ENCODE assay signal across 28 cellular contexts in the genomic region with DNA sequence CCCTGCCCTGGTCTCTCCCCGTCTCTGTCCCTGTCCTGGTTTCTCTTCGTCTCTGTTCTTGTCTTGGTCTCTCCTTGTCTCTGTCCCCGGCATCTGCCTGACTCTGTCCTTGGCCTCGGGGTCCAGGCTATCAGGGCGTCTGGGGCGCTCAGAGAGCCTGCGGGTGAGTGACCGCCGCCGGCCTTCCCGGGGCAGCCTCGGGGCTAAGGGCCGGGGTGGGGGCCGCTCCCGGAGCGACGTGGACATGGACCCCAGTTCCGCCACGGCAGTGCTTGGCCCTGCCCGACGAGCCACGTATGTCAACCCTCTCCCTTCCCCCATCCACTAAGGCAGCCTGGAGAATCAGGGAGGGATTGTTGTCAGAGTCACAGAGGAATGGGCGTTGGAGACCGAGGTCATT. TPM values are rescaled to one million over a fixed set of nuclear protein-coding genes. Genes with fewer than 3 reads are reported as not detected.
A peak's percentile ranks its signal among the peaks of the same experiment; 100 is the strongest.
DNase-seq lines count a peak whose midpoint lies in the region; ATAC-seq, FAIRE-seq and TF ChIP-seq lines count a peak whose summit lies in the region.
"Had no signal": no experiment of that assay in that cellular context is flagged by ENCODE, and none has a peak within 500 bp of the region (broad histone marks: within the 10 kb centered on the region; RNA-seq: fewer than 3 reads in every experiment).

No MANE protein-coding gene starts in this region.

- ATAC-seq in HepG2 (no peak), right lobe of liver (no peak)
- ATAC-seq in activated CD8-positive, alpha-beta T cell treated with anti-CD3 and anti-CD28 coated beads, Interleukin-2, amount 10 ng/mL, durations not matched to agents 7 days and 5 days = no peak
- no peak for ATAC-seq in stimulated activated memory B cell treated with anti-CD40 and anti-IgM and Interleukin-4, amounts not matched to agents 10 μg/mL and 1 μg/mL and 100 μg/mL, for 72 hours
- ATAC-seq: esophagus mucosa had no signal

- H4K20me1 ChIP-seq in HepG2 (ENCODE audit: insufficient read depth, low read length) = no peaks in the 10 kb centered on the region

- DNase-seq in HepG2 (ENCODE audit: low spot score) = no peak
- DNase-seq in right lobe of liver = no peak
- no peak for DNase-seq in activated CD8-positive, alpha-beta T cell treated with anti-CD3 and anti-CD28 coated beads, Interleukin-2, amount 10 ng/mL, durations not matched to agents 7 days and 5 days
- no peak for DNase-seq in endothelial cell (ENCODE audit: low spot score)
- DNase-seq in midbrain (lab: John Stamatoyannopoulos, UW) = no peak
- no peak for DNase-seq in NCI-H2081 (lab: John Stamatoyannopoulos, UW)
- no peak for DNase-seq in mesothelial cell of epicardium (ENCODE audit: low spot score in 2 of 2, unreplicated experiment in 2 of 2)
- DNase-seq: activated B cell treated with CpG ODN at 0.5 μM for 24 hours; activated gamma-delta T cell treated with Interleukin-2 at 50 U/mL for 16 hours; DMS79; effector CD8-positive, alpha-beta T cell; left ventricle myocardium inferior; MV-4-11; NCI-H526 treated with DMSO at 0.1 percent for 48 hours; occipital lobe; stimulated activated CD4-positive, alpha-beta T cell treated with anti-CD3 and anti-CD28 coated beads, Interleukin-4, amount 100 ng/mL, for 1 hour; T1000; transverse colon had no signal

- no peak for TF ChIP-seq EP300 in HepG2 (IDR thresholded peaks at IDR 0.05; ENCODE audit: low read depth in 2 of 2, low read length in 2 of 2)
- no peak for TF ChIP-seq EP300 in HepG2 (CRISPR knock-in tag; IDR thresholded peaks at IDR 0.05; ENCODE audit: borderline replicate concordance)

- H3K4me3 Mint-ChIP-seq in activated CD8-positive, alpha-beta T cell treated with anti-CD3 and anti-CD28 coated beads, Interleukin-2, amount 10 ng/mL, durations not matched to agents 7 days and 5 days = no peak overlapping the region
- peak overlapping the region; percentile 37 for H3K4me3 Mint-ChIP-seq in endothelial cell (ENCODE audit: unreplicated experiment)
- no peak overlapping the region for H3K4me3 Mint-ChIP-seq in stimulated activated memory B cell treated with anti-CD40 and anti-IgM and Interleukin-4, amounts not matched to agents 10 μg/mL and 1 μg/mL and 100 μg/mL, for 72 hours
- H3K4me3 Mint-ChIP-seq in mesothelial cell of epicardium = no peak overlapping the region
- H3K4me3 Mint-ChIP-seq: activated B cell treated with CpG ODN at 0.5 μM for 24 hours had no signal

- H3K36me3 Mint-ChIP-seq in activated CD8-positive, alpha-beta T cell treated with anti-CD3 and anti-CD28 coated beads, Interleukin-2, amount 10 ng/mL, durations not matched to agents 7 days and 5 days (ENCODE audit: low read depth) = peaks cover 64% of the 10 kb centered on the region
- H3K36me3 Mint-ChIP-seq in endothelial cell (ENCODE audit: low read depth, unreplicated experiment) (peaks cover 26% of the 10 kb centered on the region), mesothelial cell of epicardium (peaks cover 11% of the 10 kb centered on the region)
- peaks cover 65% of the 10 kb centered on the region for H3K36me3 Mint-ChIP-seq in stimulated activated memory B cell treated with anti-CD40 and anti-IgM and Interleukin-4, amounts not matched to agents 10 μg/mL and 1 μg/mL and 100 μg/mL, for 72 hours

- WGBS in HepG2 (ENCODE audit: low lambda C conversion rate) = 97% methylated on average over 17 of the region's 24 CpGs
- WGBS in right lobe of liver (ENCODE audit: insufficient coverage, low coverage, low lambda C conversion rate, missing lambda C conversion rate) = 87% methylated on average over 12 of the region's 24 CpGs

- TSS peak; percentile 53 for BruUV-seq in HepG2 (replicated peaks; lab: Mats Ljungman, UMichigan)

- H2AFZ ChIP-seq in HepG2 (ENCODE audit: low read length) = no peak overlapping the region
- H2AFZ ChIP-seq: hepatocyte had no signal

- no peak for TF ChIP-seq POLR2A in HepG2 (IDR thresholded peaks at IDR 0.05; ENCODE audit: insufficient read depth in 1 of 2, low read depth in 2 of 2, low read length in 2 of 2)
- TF ChIP-seq POLR2A in right lobe of liver (IDR thresholded peaks at IDR 0.05) = no peak

- TF ChIP-seq RAD21 in HepG2 (CRISPR knock-in tag; IDR thresholded peaks at IDR 0.05) = no peak

- H3K27ac Mint-ChIP-seq in activated CD8-positive, alpha-beta T cell treated with anti-CD3 and anti-CD28 coated beads, Interleukin-2, amount 10 ng/mL, durations not matched to agents 7 days and 5 days = peak overlapping the region; percentile 63
- H3K27ac Mint-ChIP-seq in endothelial cell (ENCODE audit: unreplicated experiment) = no peak overlapping the region
- H3K27ac Mint-ChIP-seq in stimulated activated memory B cell treated with anti-CD40 and anti-IgM and Interleukin-4, amounts not matched to agents 10 μg/mL and 1 μg/mL and 100 μg/mL, for 72 hours = peak overlapping the region; percentile 61
- no peak overlapping the region for H3K27ac Mint-ChIP-seq in mesothelial cell of epicardium
- H3K27ac Mint-ChIP-seq: activated B cell treated with CpG ODN at 0.5 μM for 24 hours had no signal

- CTCF ChIA-PET in HepG2 (lab: Yijun Ruan, JAX; ENCODE audit: low intra/inter-chr PET ratio, low total read pairs) = no interaction called here
- CTCF ChIA-PET in activated CD8-positive, alpha-beta T cell treated with anti-CD3 and anti-CD28 coated beads, Interleukin-2, amount 10 ng/mL, durations not matched to agents 7 days and 5 days (lab: Charles Lee) = no interaction called here

- no peak overlapping the region for H3K4me3 ChIP-seq in HepG2 (replicated peaks in 1 of 3; ENCODE audit: insufficient read depth in 1 of 3, low read depth in 2 of 3, low read length in 3 of 3)
- no peak overlapping the region for H3K4me3 ChIP-seq in right lobe of liver
- H3K4me3 ChIP-seq: hepatocyte, left ventricle myocardium inferior, transverse colon had no signal

- no peak overlapping the region for H3K27ac ChIP-seq in HepG2 (ENCODE audit: extremely low read length, insufficient read depth, low read length)
- H3K27ac ChIP-seq in right lobe of liver = no peak overlapping the region
- H3K27ac ChIP-seq: hepatocyte, left ventricle myocardium inferior, transverse colon had no signal

- H3K27me3 Mint-ChIP-seq in activated CD8-positive, alpha-beta T cell treated with anti-CD3 and anti-CD28 coated beads, Interleukin-2, amount 10 ng/mL, durations not matched to agents 7 days and 5 days (ENCODE audit: low read depth) = no peaks in the 10 kb centered on the region
- peaks cover 2% of the 10 kb centered on the region for H3K27me3 Mint-ChIP-seq in endothelial cell (ENCODE audit: unreplicated experiment)
- H3K27me3 Mint-ChIP-seq in stimulated activated memory B cell treated with anti-CD40 and anti-IgM and Interleukin-4, amounts not matched to agents 10 μg/mL and 1 μg/mL and 100 μg/mL, for 72 hours = no peaks in the 10 kb centered on the region
- no peaks in the 10 kb centered on the region for H3K27me3 Mint-ChIP-seq in mesothelial cell of epicardium (ENCODE audit: low read depth)
- H3K27me3 Mint-ChIP-seq: activated B cell treated with CpG ODN at 0.5 μM for 24 hours had no signal

- peaks cover 50% of the 10 kb centered on the region for H3K4me1 Mint-ChIP-seq in activated CD8-positive, alpha-beta T cell treated with anti-CD3 and anti-CD28 coated beads, Interleukin-2, amount 10 ng/mL, durations not matched to agents 7 days and 5 days (ENCODE audit: low read depth)
- H3K4me1 Mint-ChIP-seq in endothelial cell (ENCODE audit: unreplicated experiment) (peaks cover 12% of the 10 kb centered on the region), mesothelial cell of epicardium (no peaks in the 10 kb centered on the region)
- peaks cover 40% of the 10 kb centered on the region for H3K4me1 Mint-ChIP-seq in stimulated activated memory B cell treated with anti-CD40 and anti-IgM and Interleukin-4, amounts not matched to agents 10 μg/mL and 1 μg/mL and 100 μg/mL, for 72 hours

- no peaks in the 10 kb centered on the region for H3K9me3 Mint-ChIP-seq in activated CD8-positive, alpha-beta T cell treated with anti-CD3 and anti-CD28 coated beads, Interleukin-2, amount 10 ng/mL, durations not matched to agents 7 days and 5 days (ENCODE audit: insufficient read depth)
- no peaks in the 10 kb centered on the region for H3K9me3 Mint-ChIP-seq in endothelial cell (ENCODE audit: unreplicated experiment)
- H3K9me3 Mint-ChIP-seq in stimulated activated memory B cell treated with anti-CD40 and anti-IgM and Interleukin-4, amounts not matched to agents 10 μg/mL and 1 μg/mL and 100 μg/mL, for 72 hours = no peaks in the 10 kb centered on the region
- H3K9me3 Mint-ChIP-seq in mesothelial cell of epicardium = no peaks in the 10 kb centered on the region
- H3K9me3 Mint-ChIP-seq: activated B cell treated with CpG ODN at 0.5 μM for 24 hours had no signal

- in situ Hi-C loops in HepG2 (cut with HindIII; ENCODE audit: extremely low pct_ligation_motif_present, low pct_unique_long_range_greater_than_20kb) = no loop called here

- H3K27me3 ChIP-seq in HepG2 (ENCODE audit: control insufficient read depth in 1 of 2, insufficient read depth in 2 of 2, low read length in 2 of 2) (no peaks in the 10 kb centered on the region), right lobe of liver (no peaks in the 10 kb centered on the region)
- H3K27me3 ChIP-seq: hepatocyte, transverse colon had no signal

- POLR2A ChIA-PET in HepG2 (lab: Yijun Ruan, JAX) = no interaction called here
- POLR2A ChIA-PET in activated CD8-positive, alpha-beta T cell treated with anti-CD3 and anti-CD28 coated beads, Interleukin-2, amount 10 ng/mL, durations not matched to agents 7 days and 5 days (lab: Charles Lee) = interaction anchor here (1.1 kb wide), 1 partner anchor 12 kb away, joined by 8 read pairs; no protein-coding TSS in a partner anchor

- H3K9me3 ChIP-seq in HepG2 (ENCODE audit: low read length) = no peaks in the 10 kb centered on the region
- no peaks in the 10 kb centered on the region for H3K9me3 ChIP-seq in right lobe of liver
- H3K9me3 ChIP-seq: left ventricle myocardium inferior, transverse colon had no signal

- no peak for FAIRE-seq in HepG2 (lab: Jason Lieb, UNC)
- FAIRE-seq: frontal cortex, GM12892, GM19239, HTR-8/SVneo had no signal

- H3K9ac ChIP-seq in HepG2 (ENCODE audit: insufficient read depth, low read depth, low read length) = no peak overlapping the region

- H3K36me3 ChIP-seq in HepG2 (replicated peaks in 1 of 2; ENCODE audit: control insufficient read depth in 1 of 2, insufficient read depth in 2 of 2, low read length in 2 of 2) (peaks cover 26 to 35% of the 10 kb centered on the region in 2 experiments), right lobe of liver (peaks cover 0 to 56% (median 37%) of the 10 kb centered on the region in 4 donors)

- H3K4me2 ChIP-seq in HepG2 (ENCODE audit: low read depth, low read length) = no peak overlapping the region
- H3K4me2 ChIP-seq: hepatocyte had no signal

- TF ChIP-seq CTCF in HepG2 (CRISPR knock-in tag; IDR thresholded peaks at IDR 0.05) (no peak), right lobe of liver (IDR thresholded peaks at IDR 0.05) (no peak), endothelial cell (IDR thresholded peaks at IDR 0.05; ENCODE audit: unreplicated experiment) (no peak), mesothelial cell of epicardium (IDR thresholded peaks at IDR 0.05; ENCODE audit: unreplicated experiment) (no peak)

- H3K79me2 ChIP-seq in HepG2 (ENCODE audit: insufficient read depth, low read length) = no peaks in the 10 kb centered on the region
- H3K79me2 ChIP-seq: hepatocyte had no signal

- intact Hi-C loops in HepG2 (cut with micrococcal nuclease; ENCODE audit: unreplicated experiment) = no loop called here
- intact Hi-C loops in right lobe of liver (cut with DNase I) = no loop called here

- H3K4me1 ChIP-seq in HepG2 (ENCODE audit: insufficient read depth, low read length) (peaks cover 5% of the 10 kb centered on the region), right lobe of liver (no peaks in the 10 kb centered on the region)
- H3K4me1 ChIP-seq: left ventricle myocardium inferior, transverse colon had no signal

RNA-seq across cellular contexts. Expression of gene ARHGEF1, which starts 14.8 kb away (rescaled TPM):
- 26.2 and 34.7 TPM in 2 replicates for total RNA-seq in HepG2 (2016; rRNA removed; fragmentation: Illumina TruSeq; extraction: Trizol)
- 6.5 and 9.6 TPM in 2 replicates for total RNA-seq in HepG2 (2016; cell fraction: cytosol; rRNA removed; fragmentation: Illumina TruSeq; extraction: Trizol; ENCODE audit: low read depth)
- 16.1 and 36.8 TPM in 2 replicates for total RNA-seq in HepG2 (2016; cell fraction: insoluble cytoplasmic fraction; rRNA removed; fragmentation: Illumina TruSeq; extraction: Trizol)
- total RNA-seq in HepG2 (2016; cell fraction: membrane; rRNA removed; fragmentation: Illumina TruSeq; extraction: Trizol) = 10.4 and 11.0 TPM in 2 replicates
- 28.3 and 29.2 TPM in 2 replicates for total RNA-seq in HepG2 (2016; cell fraction: nucleus; rRNA removed; fragmentation: Illumina TruSeq; extraction: Trizol)
- polyA plus RNA-seq in HepG2 (2011; rRNA removed) = 33.1 and 33.7 TPM in 2 replicates
- polyA plus RNA-seq in HepG2 (2011; cell fraction: cytosol; rRNA removed) = 20.2 and 33.5 TPM in 2 replicates
- polyA plus RNA-seq in HepG2 (2011; cell fraction: nucleus; rRNA removed) = 215 and 292 TPM in 2 replicates
- 33.2 and 34.0 TPM in 2 replicates for polyA plus RNA-seq in HepG2 (2012)
- 3.8 and 4.4 TPM in 2 replicates for polyA plus RNA-seq in HepG2 (2016; cell fraction: cytosol; fragmentation: Illumina TruSeq; extraction: Trizol; ENCODE audit: low read depth)
- 20.7 and 29.5 TPM in 2 replicates for polyA plus RNA-seq in HepG2 (2016; cell fraction: insoluble cytoplasmic fraction; fragmentation: Illumina TruSeq; extraction: Trizol; ENCODE audit: low read depth)
- 7.4 and 8.4 TPM in 2 replicates for polyA plus RNA-seq in HepG2 (2016; cell fraction: membrane; fragmentation: Illumina TruSeq; extraction: Trizol; ENCODE audit: low read depth)
- 90.2 and 102 TPM in 2 replicates for polyA plus RNA-seq in HepG2 (2016; cell fraction: nucleus; fragmentation: Illumina TruSeq; extraction: Trizol; ENCODE audit: insufficient read depth, low read depth)
- 15.9 and 39.4 TPM in 2 replicates for polyA minus RNA-seq in HepG2 (2011; rRNA and poly(A)+ RNA removed; ENCODE audit: low replicate concordance)
- 16.3 and 26.4 TPM in 2 replicates for polyA minus RNA-seq in HepG2 (2011; cell fraction: cytosol; rRNA and poly(A)+ RNA removed)
- 29.6 and 31.9 TPM in 2 replicates for polyA minus RNA-seq in HepG2 (2011; cell fraction: nucleus; rRNA and poly(A)+ RNA removed)
- 10 to 100 TPM; 25.3 to 39.7 (median 30.2) TPM for total RNA-seq in right lobe of liver
- total RNA-seq in activated CD8-positive, alpha-beta T cell treated with anti-CD3 and anti-CD28 coated beads, Interleukin-2, amount 10 ng/mL, durations not matched to agents 7 days and 5 days = 100 to 1,000 TPM; 515 to 537 TPM
- 113 TPM for total RNA-seq in endothelial cell (ENCODE audit: unreplicated experiment)
- total RNA-seq in mesothelial cell of epicardium = 78.8 to 83.9 TPM (median 82.4 TPM) in 3 replicates

RNA-seq across cellular contexts. Expression of gene CD79A, which starts 20.7 kb away (rescaled TPM):
- total RNA-seq in HepG2 (2016; rRNA removed; fragmentation: Illumina TruSeq; extraction: Trizol) (0.27 and 0.33 TPM in 2 replicates), right lobe of liver (under 1 TPM in 4 of 6 experiments, not detected in 2; 0.18 to 0.71 (median 0.39) TPM), endothelial cell (ENCODE audit: unreplicated experiment) (1.1 TPM), mesothelial cell of epicardium (0.43 to 0.62 TPM (median 0.58 TPM) in 3 replicates)
- total RNA-seq in HepG2 (2016; cell fraction: cytosol; rRNA removed; fragmentation: Illumina TruSeq; extraction: Trizol; ENCODE audit: low read depth) = 0.26 and 0.51 TPM in 2 replicates
- 0.24 and 0.37 TPM in 2 replicates for total RNA-seq in HepG2 (2016; cell fraction: insoluble cytoplasmic fraction; rRNA removed; fragmentation: Illumina TruSeq; extraction: Trizol)
- total RNA-seq in HepG2 (2016; cell fraction: membrane; rRNA removed; fragmentation: Illumina TruSeq; extraction: Trizol) = 0.62 TPM in 1 of 2 replicates, not detected in the other
- total RNA-seq in HepG2 (2016; cell fraction: nucleus; rRNA removed; fragmentation: Illumina TruSeq; extraction: Trizol) = 0.40 TPM in 1 of 2 replicates, not detected in the other
- polyA plus RNA-seq in HepG2 (2011; rRNA removed) = 0.24 and 0.30 TPM in 2 replicates
- polyA plus RNA-seq in HepG2 (2011; cell fraction: cytosol; rRNA removed) = 0.44 and 0.52 TPM in 2 replicates
- 0.31 and 0.51 TPM in 2 replicates for polyA plus RNA-seq in HepG2 (2011; cell fraction: nucleus; rRNA removed)
- 0.25 TPM in 1 of 2 replicates, not detected in the other for polyA plus RNA-seq in HepG2 (2012)
- 0.21 and 0.44 TPM in 2 replicates for polyA plus RNA-seq in HepG2 (2016; cell fraction: cytosol; fragmentation: Illumina TruSeq; extraction: Trizol; ENCODE audit: low read depth)
- polyA plus RNA-seq in HepG2 (2016; cell fraction: insoluble cytoplasmic fraction; fragmentation: Illumina TruSeq; extraction: Trizol; ENCODE audit: low read depth) = 0.49 and 0.52 TPM in 2 replicates
- 0.69 and 1.1 TPM in 2 replicates for polyA plus RNA-seq in HepG2 (2016; cell fraction: membrane; fragmentation: Illumina TruSeq; extraction: Trizol; ENCODE audit: low read depth)
- 0.78 and 0.95 TPM in 2 replicates for polyA plus RNA-seq in HepG2 (2016; cell fraction: nucleus; fragmentation: Illumina TruSeq; extraction: Trizol; ENCODE audit: insufficient read depth, low read depth)
- polyA minus RNA-seq in HepG2 (2011; rRNA and poly(A)+ RNA removed; ENCODE audit: low replicate concordance) = 0.26 and 0.84 TPM in 2 replicates
- polyA minus RNA-seq in HepG2 (2011; cell fraction: cytosol; rRNA and poly(A)+ RNA removed) = 0.49 TPM in 1 of 2 replicates, not detected in the other
- polyA minus RNA-seq in HepG2 (2011; cell fraction: nucleus; rRNA and poly(A)+ RNA removed) = not detected in 2 replicates
- total RNA-seq in activated CD8-positive, alpha-beta T cell treated with anti-CD3 and anti-CD28 coated beads, Interleukin-2, amount 10 ng/mL, durations not matched to agents 7 days and 5 days = 10 to 100 TPM; 17.4 to 21.5 TPM
- total RNA-seq: cerebellum, frontal cortex, left ventricle myocardium inferior, occipital lobe had no signal

RNA-seq across cellular contexts. Expression of gene ERFL, which starts 30.4 kb away (rescaled TPM):
- not detected in 2 replicates for total RNA-seq in HepG2 (2016; rRNA removed; fragmentation: Illumina TruSeq; extraction: Trizol)
- total RNA-seq in HepG2 (2016; cell fraction: cytosol; rRNA removed; fragmentation: Illumina TruSeq; extraction: Trizol; ENCODE audit: low read depth) = not detected in 2 replicates
- not detected in 2 replicates for total RNA-seq in HepG2 (2016; cell fraction: insoluble cytoplasmic fraction; rRNA removed; fragmentation: Illumina TruSeq; extraction: Trizol)
- total RNA-seq in HepG2 (2016; cell fraction: membrane; rRNA removed; fragmentation: Illumina TruSeq; extraction: Trizol) = not detected in 2 replicates
- not detected in 2 replicates for total RNA-seq in HepG2 (2016; cell fraction: nucleus; rRNA removed; fragmentation: Illumina TruSeq; extraction: Trizol)
- polyA plus RNA-seq in HepG2 (2011; rRNA removed) = not detected in 2 replicates
- polyA plus RNA-seq in HepG2 (2011; cell fraction: cytosol; rRNA removed) = 0.03 TPM in 1 of 2 replicates, not detected in the other
- not detected in 2 replicates for polyA plus RNA-seq in HepG2 (2011; cell fraction: nucleus; rRNA removed)
- polyA plus RNA-seq in HepG2 (2012) = 0.07 TPM in 1 of 2 replicates, not detected in the other
- not detected in 2 replicates for polyA plus RNA-seq in HepG2 (2016; cell fraction: cytosol; fragmentation: Illumina TruSeq; extraction: Trizol; ENCODE audit: low read depth)
- polyA plus RNA-seq in HepG2 (2016; cell fraction: insoluble cytoplasmic fraction; fragmentation: Illumina TruSeq; extraction: Trizol; ENCODE audit: low read depth) = not detected in 2 replicates
- not detected in 2 replicates for polyA plus RNA-seq in HepG2 (2016; cell fraction: membrane; fragmentation: Illumina TruSeq; extraction: Trizol; ENCODE audit: low read depth)
- not detected in 2 replicates for polyA plus RNA-seq in HepG2 (2016; cell fraction: nucleus; fragmentation: Illumina TruSeq; extraction: Trizol; ENCODE audit: insufficient read depth, low read depth)
- polyA minus RNA-seq in HepG2 (2011; rRNA and poly(A)+ RNA removed; ENCODE audit: low replicate concordance) = not detected in 2 replicates
- not detected in 2 replicates for polyA minus RNA-seq in HepG2 (2011; cell fraction: cytosol; rRNA and poly(A)+ RNA removed)
- polyA minus RNA-seq in HepG2 (2011; cell fraction: nucleus; rRNA and poly(A)+ RNA removed) = not detected in 2 replicates
- not detected for total RNA-seq in right lobe of liver
- total RNA-seq in activated CD8-positive, alpha-beta T cell treated with anti-CD3 and anti-CD28 coated beads, Interleukin-2, amount 10 ng/mL, durations not matched to agents 7 days and 5 days = 1 to 10 TPM in 1 of 2 experiments, under 1 TPM in 1; 0.84 to 1.1 TPM
- 0.46 TPM for total RNA-seq in endothelial cell (ENCODE audit: unreplicated experiment)
- 0.49 to 0.67 TPM (median 0.59 TPM) in 3 replicates for total RNA-seq in mesothelial cell of epicardium
- total RNA-seq: cerebellum, esophagus mucosa, frontal cortex, left ventricle myocardium inferior, occipital lobe, renal cortical epithelial cell had no signal
- polyA plus RNA-seq: hepatocyte had no signal

RNA-seq across cellular contexts. Expression of gene RPS19, which starts 37.8 kb away (rescaled TPM):
- total RNA-seq in HepG2 (2016; rRNA removed; fragmentation: Illumina TruSeq; extraction: Trizol) (4,758 and 5,028 TPM in 2 replicates), right lobe of liver (100 to 1,000 TPM; 347 to 556 (median 499) TPM), endothelial cell (ENCODE audit: unreplicated experiment) (3,886 TPM), mesothelial cell of epicardium (2,197 to 2,288 TPM (median 2,263 TPM) in 3 replicates)
- total RNA-seq in HepG2 (2016; cell fraction: cytosol; rRNA removed; fragmentation: Illumina TruSeq; extraction: Trizol; ENCODE audit: low read depth) = 8,990 and 9,707 TPM in 2 replicates
- total RNA-seq in HepG2 (2016; cell fraction: insoluble cytoplasmic fraction; rRNA removed; fragmentation: Illumina TruSeq; extraction: Trizol) = 4,892 and 5,330 TPM in 2 replicates
- 12,897 and 13,497 TPM in 2 replicates for total RNA-seq in HepG2 (2016; cell fraction: membrane; rRNA removed; fragmentation: Illumina TruSeq; extraction: Trizol)
- 1,659 and 1,838 TPM in 2 replicates for total RNA-seq in HepG2 (2016; cell fraction: nucleus; rRNA removed; fragmentation: Illumina TruSeq; extraction: Trizol)
- polyA plus RNA-seq in HepG2 (2011; rRNA removed) = 1,633 and 1,983 TPM in 2 replicates
- 4,354 and 8,495 TPM in 2 replicates for polyA plus RNA-seq in HepG2 (2011; cell fraction: cytosol; rRNA removed)
- polyA plus RNA-seq in HepG2 (2011; cell fraction: nucleus; rRNA removed) = 1,845 and 2,001 TPM in 2 replicates
- polyA plus RNA-seq in HepG2 (2012) = 3,093 and 4,312 TPM in 2 replicates
- polyA plus RNA-seq in HepG2 (2016; cell fraction: cytosol; fragmentation: Illumina TruSeq; extraction: Trizol; ENCODE audit: low read depth) = 10,211 and 10,944 TPM in 2 replicates
- 4,747 and 4,833 TPM in 2 replicates for polyA plus RNA-seq in HepG2 (2016; cell fraction: insoluble cytoplasmic fraction; fragmentation: Illumina TruSeq; extraction: Trizol; ENCODE audit: low read depth)
- 11,477 and 11,931 TPM in 2 replicates for polyA plus RNA-seq in HepG2 (2016; cell fraction: membrane; fragmentation: Illumina TruSeq; extraction: Trizol; ENCODE audit: low read depth)
- polyA plus RNA-seq in HepG2 (2016; cell fraction: nucleus; fragmentation: Illumina TruSeq; extraction: Trizol; ENCODE audit: insufficient read depth, low read depth) = 2,975 and 3,175 TPM in 2 replicates
- 958 and 1,242 TPM in 2 replicates for polyA minus RNA-seq in HepG2 (2011; rRNA and poly(A)+ RNA removed; ENCODE audit: low replicate concordance)
- polyA minus RNA-seq in HepG2 (2011; cell fraction: cytosol; rRNA and poly(A)+ RNA removed) = 1,380 TPM in 2 replicates
- 385 and 466 TPM in 2 replicates for polyA minus RNA-seq in HepG2 (2011; cell fraction: nucleus; rRNA and poly(A)+ RNA removed)
- total RNA-seq in activated CD8-positive, alpha-beta T cell treated with anti-CD3 and anti-CD28 coated beads, Interleukin-2, amount 10 ng/mL, durations not matched to agents 7 days and 5 days = 1,000 to 10,000 TPM; 3,024 to 3,056 TPM

RNA-seq across cellular contexts. Expression of gene DMRTC2, which starts 53.0 kb away (rescaled TPM):
- total RNA-seq in HepG2 (2016; rRNA removed; fragmentation: Illumina TruSeq; extraction: Trizol) (not detected in 2 replicates), right lobe of liver (not detected), endothelial cell (ENCODE audit: unreplicated experiment) (not detected), mesothelial cell of epicardium (not detected in 3 replicates)
- total RNA-seq in HepG2 (2016; cell fraction: cytosol; rRNA removed; fragmentation: Illumina TruSeq; extraction: Trizol; ENCODE audit: low read depth) = not detected in 2 replicates
- total RNA-seq in HepG2 (2016; cell fraction: insoluble cytoplasmic fraction; rRNA removed; fragmentation: Illumina TruSeq; extraction: Trizol) = not detected in 2 replicates
- total RNA-seq in HepG2 (2016; cell fraction: membrane; rRNA removed; fragmentation: Illumina TruSeq; extraction: Trizol) = not detected in 2 replicates
- total RNA-seq in HepG2 (2016; cell fraction: nucleus; rRNA removed; fragmentation: Illumina TruSeq; extraction: Trizol) = not detected in 2 replicates
- not detected in 2 replicates for polyA plus RNA-seq in HepG2 (2011; rRNA removed)
- not detected in 2 replicates for polyA plus RNA-seq in HepG2 (2011; cell fraction: cytosol; rRNA removed)
- polyA plus RNA-seq in HepG2 (2011; cell fraction: nucleus; rRNA removed) = not detected in 2 replicates
- polyA plus RNA-seq in HepG2 (2012) = not detected in 2 replicates
- not detected in 2 replicates for polyA plus RNA-seq in HepG2 (2016; cell fraction: cytosol; fragmentation: Illumina TruSeq; extraction: Trizol; ENCODE audit: low read depth)
- not detected in 2 replicates for polyA plus RNA-seq in HepG2 (2016; cell fraction: insoluble cytoplasmic fraction; fragmentation: Illumina TruSeq; extraction: Trizol; ENCODE audit: low read depth)
- polyA plus RNA-seq in HepG2 (2016; cell fraction: membrane; fragmentation: Illumina TruSeq; extraction: Trizol; ENCODE audit: low read depth) = not detected in 2 replicates
- polyA plus RNA-seq in HepG2 (2016; cell fraction: nucleus; fragmentation: Illumina TruSeq; extraction: Trizol; ENCODE audit: insufficient read depth, low read depth) = not detected in 2 replicates
- polyA minus RNA-seq in HepG2 (2011; rRNA and poly(A)+ RNA removed; ENCODE audit: low replicate concordance) = not detected in 2 replicates
- not detected in 2 replicates for polyA minus RNA-seq in HepG2 (2011; cell fraction: cytosol; rRNA and poly(A)+ RNA removed)
- polyA minus RNA-seq in HepG2 (2011; cell fraction: nucleus; rRNA and poly(A)+ RNA removed) = not detected in 2 replicates
- total RNA-seq in activated CD8-positive, alpha-beta T cell treated with anti-CD3 and anti-CD28 coated beads, Interleukin-2, amount 10 ng/mL, durations not matched to agents 7 days and 5 days = not detected
- total RNA-seq: activated B cell treated with CpG ODN at 0.5 μM for 24 hours, cerebellum, esophagus mucosa, frontal cortex, hepatocyte, left ventricle myocardium inferior, mucosa of gallbladder, occipital lobe, renal cortical epithelial cell, transverse colon had no signal
- polyA plus RNA-seq: hepatocyte had no signal

Comparison
In these comparisons a context has a peak if more than half of its experiments do, and no peak if none do; other contexts are left out.
1. H3K27ac Mint-ChIP-seq: peak in activated CD8-positive, alpha-beta T cell treated with anti-CD3 and anti-CD28 coated beads, Interleukin-2, amount 10 ng/mL, durations not matched to agents 7 days and 5 days (single experiment) and stimulated activated memory B cell treated with anti-CD40 and anti-IgM and Interleukin-4, amounts not matched to agents 10 μg/mL and 1 μg/mL and 100 μg/mL, for 72 hours (single experiment); none in endothelial cell (single experiment) and mesothelial cell of epicardium (single experiment).